In genomic region chr12:54294152-54294913, GRCh38 we compare ENCODE assay signal across 8 cellular contexts. TPM values are rescaled to one million over a fixed set of nuclear protein-coding genes. Genes with fewer than 3 reads are reported as not detected.
DNase-seq lines count a peak whose midpoint lies in the region; ATAC-seq and TF ChIP-seq lines count a peak whose summit lies in the region.

No MANE protein-coding gene starts in this region.

- H3K4me1 Mint-ChIP-seq in mesothelial cell of epicardium = peaks cover 3% of the 10 kb centered on the region

- H3K4me3 Mint-ChIP-seq in mesothelial cell of epicardium = no peak overlapping the region

- peak; percentile 48 for ATAC-seq in Right ventricle myocardium inferior

- no peak overlapping the region for H3K27ac Mint-ChIP-seq in mesothelial cell of epicardium

- DNase-seq in Right ventricle myocardium inferior (ENCODE audit: missing footprints) (peak; percentile 80), cardiac septum (ENCODE audit: low spot score) (no peak), M059J (ENCODE audit: low read depth) (peak; percentile 28), mesothelial cell of epicardium (ENCODE audit: low spot score in 2 of 2, unreplicated experiment in 2 of 2) (no peak), superior temporal gyrus (ENCODE audit: extremely low spot score) (peak; percentile 71), middle frontal gyrus (ENCODE audit: extremely low spot score, low spot score) (no peak)
- DNase-seq in activated CD4-positive, alpha-beta T cell treated with anti-CD3 and anti-CD28 coated beads, Interleukin-2, amount 50 U/mL, for 1 hour = peak; percentile 54
- DNase-seq in effector CD4-positive, alpha-beta T cell = peak; percentile 35

- H3K36me3 Mint-ChIP-seq in mesothelial cell of epicardium = peaks cover 4% of the 10 kb centered on the region

- no peaks in the 10 kb centered on the region for H3K9me3 Mint-ChIP-seq in mesothelial cell of epicardium

- no peaks in the 10 kb centered on the region for H3K27me3 Mint-ChIP-seq in mesothelial cell of epicardium (ENCODE audit: low read depth)

- TF ChIP-seq CTCF in mesothelial cell of epicardium (IDR thresholded peaks at IDR 0.05; ENCODE audit: unreplicated experiment) = peak; percentile 13

- intact Hi-C loops in Right ventricle myocardium inferior (cut with DNase I) (loop anchor here (2.0 kb wide), 1 partner anchor 66 kb away; no protein-coding TSS in a partner anchor), cardiac septum (cut with DNase I) (no loop called here)

RNA-seq across cellular contexts. Expression of gene NFE2, which starts 6.5 kb away (rescaled TPM):
- total RNA-seq in Right ventricle myocardium inferior (1.1 TPM), cardiac septum (1.2 TPM), mesothelial cell of epicardium (0.45 to 0.75 TPM (median 0.47 TPM) in 3 replicates)
- 1.3 and 2.5 TPM in 2 replicates for total RNA-seq in M059J (2014; rRNA removed; shearing (Covaris generic))

RNA-seq across cellular contexts. Expression of gene HNRNPA1, which starts 13.8 kb away (rescaled TPM):
- 371 TPM for total RNA-seq in Right ventricle myocardium inferior
- total RNA-seq in cardiac septum = 439 TPM
- total RNA-seq in M059J (2014; rRNA removed; shearing (Covaris generic)) = 317 and 339 TPM in 2 replicates
- total RNA-seq in mesothelial cell of epicardium = 2,201 to 2,231 TPM (median 2,205 TPM) in 3 replicates

RNA-seq across cellular contexts. Expression of gene CBX5, which starts 14.4 kb away (rescaled TPM):
- total RNA-seq in Right ventricle myocardium inferior (43.0 TPM), cardiac septum (39.5 TPM), mesothelial cell of epicardium (209 to 219 TPM (median 217 TPM) in 3 replicates)
- 37.0 and 63.1 TPM in 2 replicates for total RNA-seq in M059J (2014; rRNA removed; shearing (Covaris generic))

RNA-seq across cellular contexts. Expression of gene COPZ1, which starts 30.6 kb away (rescaled TPM):
- 130 TPM for total RNA-seq in Right ventricle myocardium inferior
- total RNA-seq in cardiac septum = 106 TPM
- 186 and 191 TPM in 2 replicates for total RNA-seq in M059J (2014; rRNA removed; shearing (Covaris generic))
- total RNA-seq in mesothelial cell of epicardium = 137 to 145 TPM (median 143 TPM) in 3 replicates

Comparison
In these comparisons a context has a peak if more than half of its experiments do, and no peak if none do; other contexts are left out.
1. DNase-seq: peak in Right ventricle myocardium inferior (single experiment), M059J (single experiment), activated CD4-positive, alpha-beta T cell treated with anti-CD3 and anti-CD28 coated beads, Interleukin-2, amount 50 U/mL, for 1 hour (single experiment), effector CD4-positive, alpha-beta T cell (single experiment) and superior temporal gyrus (single experiment); none in cardiac septum (single experiment), mesothelial cell of epicardium (0 of 2) and middle frontal gyrus (single experiment).